10 cellular contexts compared by ENCODE assay signal in the genomic region with DNA sequence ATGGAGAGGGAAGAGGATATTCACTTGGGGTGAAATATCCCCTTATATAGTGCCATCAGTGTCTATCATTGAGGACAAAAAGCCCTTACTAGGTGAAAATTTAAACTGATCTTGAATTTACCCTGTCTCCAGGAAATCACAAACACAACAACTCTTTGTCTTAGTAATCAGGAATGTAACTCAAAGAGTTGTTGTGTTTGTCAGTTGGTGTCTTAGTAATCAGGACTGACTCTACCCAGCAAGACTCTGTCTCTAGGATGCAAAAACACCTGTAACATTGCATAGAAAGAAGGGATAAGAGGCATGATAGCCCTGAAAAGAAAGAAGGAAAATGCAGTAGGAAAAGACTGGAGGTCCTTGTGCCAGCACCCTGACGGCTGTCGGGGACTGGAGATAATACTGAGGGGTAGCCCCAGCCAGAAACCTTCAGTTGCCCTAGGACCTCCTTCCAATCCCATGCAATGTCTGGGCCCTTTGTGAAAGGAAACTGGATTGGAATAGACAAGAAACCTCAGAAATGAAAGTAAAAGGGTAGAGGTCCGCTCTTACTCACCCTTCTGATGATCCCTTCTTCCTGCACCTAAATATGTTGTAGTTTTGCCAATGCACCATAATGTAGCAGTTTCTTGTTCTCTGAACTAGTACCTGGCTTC. TPM values are rescaled to one million over a fixed set of nuclear protein-coding genes. Genes with fewer than 3 reads are reported as not detected.
DNase-seq lines count a peak whose midpoint lies in the region; ATAC-seq and TF ChIP-seq lines count a peak whose summit lies in the region.
"Had no signal": no experiment of that assay in that cellular context is flagged by ENCODE, and none has a peak within 500 bp of the region (broad histone marks: within the 10 kb centered on the region; RNA-seq: fewer than 3 reads in every experiment).

No MANE protein-coding gene starts in this region.

- no peak overlapping the region for H3K4me3 ChIP-seq in RWPE2 (ENCODE audit: severe bottlenecking)
- H3K4me3 ChIP-seq: dorsolateral prefrontal cortex had no signal

- no peak overlapping the region for H3K27ac Mint-ChIP-seq in CD14-positive monocyte

- no peaks in the 10 kb centered on the region for H3K4me1 ChIP-seq in RWPE2 (ENCODE audit: insufficient read depth, poor library complexity, severe bottlenecking)

- peaks cover 13 to 27% of the 10 kb centered on the region in 2 donors for H3K36me3 Mint-ChIP-seq in CD14-positive monocyte

- in situ Hi-C loops in G401 (cut with HindIII; ENCODE audit: low sequenced_read_pairs): no loop called here

- H3K27me3 Mint-ChIP-seq in CD14-positive monocyte (ENCODE audit: low read depth in 3 of 3): peaks cover 0 to 2% (median 1%) of the 10 kb centered on the region in 3 donors

- H3K27ac ChIP-seq in RWPE2 (ENCODE audit: poor library complexity, severe bottlenecking): no peak overlapping the region
- H3K27ac ChIP-seq: dorsolateral prefrontal cortex had no signal

- H3K4me1 Mint-ChIP-seq in CD14-positive monocyte: no peaks in the 10 kb centered on the region

- H3K4me3 Mint-ChIP-seq in CD14-positive monocyte: no peak overlapping the region

- DNase-seq in RWPE2 (ENCODE audit: low spot score) (no peak), iris pigment epithelial cell (ENCODE audit: low read depth) (peak; percentile 20), G401 (ENCODE audit: low spot score) (no peak), CD14-positive monocyte (ENCODE audit: low spot score) (no peak)
- no peak for DNase-seq in stimulated activated CD4-positive, alpha-beta T cell treated with anti-CD3 and anti-CD28 coated beads, Interleukin-15, amount 100 ng/mL, for 24 hours
- DNase-seq in NK-92 treated with Interleukin-12 subunit alpha and Interleukin-12 subunit beta, amount 100 ng/mL, for 24 hours (lab: John Stamatoyannopoulos, UW): no peak
- DNase-seq: NCI-H2171 treated with DMSO at 0.1 percent for 48 hours had no signal

- no peaks in the 10 kb centered on the region for H3K27me3 ChIP-seq in RWPE2 (ENCODE audit: insufficient read depth, poor library complexity, severe bottlenecking)
- H3K27me3 ChIP-seq: dorsolateral prefrontal cortex had no signal

- intact Hi-C loops in CD14-positive monocyte (cut with micrococcal nuclease): no loop called here

- ATAC-seq in GM18502 (IDR thresholded peaks at IDR 0.05; ENCODE audit: poor library complexity, unreplicated experiment) (peak; percentile 41), GM21529 (IDR thresholded peaks at IDR 0.05; ENCODE audit: unreplicated experiment) (peak; percentile 9), RWPE2 (ENCODE audit: low read depth) (no peak)

- H3K36me3 ChIP-seq in RWPE2 (ENCODE audit: low read depth): no peaks in the 10 kb centered on the region

- peaks cover 11% of the 10 kb centered on the region for H3K9me3 ChIP-seq in RWPE2 (ENCODE audit: severe bottlenecking)

- TF ChIP-seq CTCF in RWPE2 (IDR thresholded peaks at IDR 0.05; ENCODE audit: poor library complexity, severe bottlenecking) (peak; percentile 18), CD14-positive monocyte (IDR thresholded peaks at IDR 0.05) (no peak)

- H3K9me3 Mint-ChIP-seq in CD14-positive monocyte: peaks cover 11 to 41% (median 34%) of the 10 kb centered on the region in 7 donors

RNA-seq across cellular contexts. Expression of gene HMGB2, which starts 45.3 kb away (rescaled TPM):
- 270 and 334 TPM in 2 replicates for total RNA-seq in G401 (2014; rRNA removed; shearing (Covaris generic))
- polyA plus RNA-seq in CD14-positive monocyte: 100 to 1,000 TPM; 248 to 299 TPM
